In genomic region chr12:26124491-26125450, GRCh38 we compare ENCODE assay signal across 1 cellular context.
TF ChIP-seq lines count a peak whose summit lies in the region.

TSS of gene BHLHE41 (minus strand) at chr12:26125037. CDS start at chr12:26124779, 258 bp downstream.

TF ChIP-seq in WTC11, 78 proteins besides CTCF, POLR2A, EP300 and RAD21 (continued from another document):
- TF ChIP-seq AFF4 (CRISPR knock-in tag; IDR thresholded peaks at IDR 0.05; ENCODE audit: borderline replicate concordance) (no peak), SP1 (CRISPR knock-in tag; conservative IDR thresholded peaks at IDR 0.05) (no peak; the same call in 1 of the 2 replicates), AR (CRISPR knock-in tag; IDR thresholded peaks at IDR 0.05) (no peak), ZSCAN18 (CRISPR knock-in tag; IDR thresholded peaks at IDR 0.05) (no peak), IRF2 (CRISPR knock-in tag; IDR thresholded peaks at IDR 0.05; ENCODE audit: borderline replicate concordance, low read depth) (no peak), TP53 (CRISPR knock-in tag; IDR thresholded peaks at IDR 0.05) (peak; percentile 83; the same call in 1 of the 2 replicates), GTF2I (CRISPR knock-in tag; conservative IDR thresholded peaks at IDR 0.05) (no peak), CREM (CRISPR knock-in tag; IDR thresholded peaks at IDR 0.05) (no peak; the same call in 1 of the 2 replicates), ZNF121 (CRISPR knock-in tag; IDR thresholded peaks at IDR 0.05) (no peak), CBFB (CRISPR knock-in tag; IDR thresholded peaks at IDR 0.05; ENCODE audit: low read depth) (no peak), USF1 (CRISPR knock-in tag; IDR thresholded peaks at IDR 0.05) (0 out of 2 replicates have a peak, but pooled peaks have one; percentile 35), E2F4 (CRISPR knock-in tag; IDR thresholded peaks at IDR 0.05; ENCODE audit: borderline replicate concordance, low read depth) (no peak), ZNF425 (CRISPR knock-in tag; conservative IDR thresholded peaks at IDR 0.05) (no peak), IRF1 (CRISPR knock-in tag; IDR thresholded peaks at IDR 0.05) (no peak), ZNF138 (CRISPR knock-in tag; conservative IDR thresholded peaks at IDR 0.05) (no peak), KAT7 (CRISPR knock-in tag; IDR thresholded peaks at IDR 0.05; ENCODE audit: borderline replicate concordance) (no peak), NFATC4 (CRISPR knock-in tag; IDR thresholded peaks at IDR 0.05) (no peak), GRHL2 (CRISPR knock-in tag; IDR thresholded peaks at IDR 0.05; ENCODE audit: insufficient replicate concordance, severe bottlenecking) (no peak), PRRX2 (CRISPR knock-in tag; IDR thresholded peaks at IDR 0.05) (no peak), MLX (CRISPR knock-in tag; IDR thresholded peaks at IDR 0.05) (no peak)
